8 cellular contexts compared by ENCODE assay signal in the genomic region with DNA sequence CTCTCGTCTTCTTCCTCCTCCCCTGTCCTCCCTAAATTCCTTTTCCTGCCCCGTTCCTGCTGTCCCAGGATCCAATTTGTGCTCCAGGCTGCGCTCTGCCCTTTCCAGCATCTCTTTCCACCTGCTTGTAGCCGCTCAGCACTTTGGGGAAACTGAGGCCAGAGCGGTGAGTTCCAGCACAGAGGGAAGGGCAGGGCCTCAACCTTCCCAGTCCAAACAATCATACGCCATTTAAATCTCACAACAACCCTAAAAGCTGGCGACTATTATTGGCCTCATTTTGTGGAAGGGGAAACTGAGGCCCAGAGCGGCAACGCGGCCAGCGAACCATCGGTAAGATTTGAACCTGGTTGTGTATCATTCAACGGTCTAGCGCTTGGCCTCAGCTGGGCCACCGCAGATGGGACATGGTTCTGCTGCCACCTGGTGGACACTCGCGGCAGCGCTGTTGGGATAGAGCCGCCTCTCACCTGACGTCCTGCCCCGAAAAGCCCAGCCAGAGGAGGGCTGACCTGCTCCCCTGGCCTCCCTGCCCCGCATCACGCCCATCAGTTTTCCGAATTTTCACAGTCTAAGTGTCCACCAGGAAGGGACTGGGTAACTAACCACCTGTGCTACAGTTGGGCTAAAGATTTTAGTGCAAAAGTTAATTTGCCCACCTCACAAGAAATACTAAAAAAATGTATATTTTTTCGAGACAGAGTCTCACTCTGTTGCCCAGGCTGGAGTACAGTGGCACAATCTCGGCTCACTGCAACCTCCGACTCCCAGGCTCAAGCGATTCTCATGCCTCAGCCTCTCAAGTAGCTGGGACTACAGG. TPM values are rescaled to one million over a fixed set of nuclear protein-coding genes. Genes with fewer than 3 reads are reported as not detected.
A peak's percentile ranks its signal among the peaks of the same experiment; 100 is the strongest.
DNase-seq lines count a peak whose midpoint lies in the region; ATAC-seq and TF ChIP-seq lines count a peak whose summit lies in the region.

No MANE protein-coding gene starts in this region.

- WGBS in tibial nerve, 2 donors: 14 to 15% methylated on average over 28 of the region's 28 CpGs

- DNase-seq in DND-41: peak; percentile 83
- DNase-seq in LNCaP clone FGC (ENCODE audit: low read depth): no peak
- peak; percentile 4 for DNase-seq in SIG-M5 (lab: John Stamatoyannopoulos, UW)
- DNase-seq in activated effector memory CD4-positive, alpha-beta T cell treated with Interleukin-2 at 50 U/mL for 16 hours: peak; percentile 82
- peak; percentile 45 for DNase-seq in foreskin melanocyte
- DNase-seq in osteocyte (ENCODE audit: extremely low spot score, unreplicated experiment): peak; percentile 95
- DNase-seq in tibial nerve (ENCODE audit: low spot score in 2 of 2): peak; percentile 77 to 93
- DNase-seq in amniotic stem cell (lab: John Stamatoyannopoulos, UW): no peak

- 0 out of 2 replicates have a peak overlapping the region, but pooled peaks have one; percentile 13 for H3K4me2 ChIP-seq in DND-41 (ENCODE audit: insufficient read depth, low read length)

- H3K27me3 Mint-ChIP-seq in osteocyte (ENCODE audit: unreplicated experiment): no peaks in the 10 kb centered on the region

- peaks cover 6% of the 10 kb centered on the region for H4K20me1 ChIP-seq in DND-41 (ENCODE audit: insufficient read depth, low read length)

- H3K9ac ChIP-seq in DND-41 (ENCODE audit: low read depth, low read length): no peak overlapping the region

- H3K4me1 ChIP-seq in DND-41 (ENCODE audit: insufficient read depth, low read length) (peaks cover 14% of the 10 kb centered on the region), tibial nerve (peaks cover 0 to 9% (median 1%) of the 10 kb centered on the region in 4 donors)

- H3K27ac ChIP-seq in DND-41 (ENCODE audit: low read length) (no peak overlapping the region), tibial nerve (no peak overlapping the region)

- peaks cover 10% of the 10 kb centered on the region for H3K79me2 ChIP-seq in DND-41 (ENCODE audit: insufficient read depth, low read length)

- ATAC-seq in DND-41 (ENCODE audit: insufficient read depth, low read depth): peak; percentile 33; the same call in 2 of the 3 replicates

- H3K9me3 ChIP-seq in DND-41 (ENCODE audit: insufficient read depth, low read length, severe bottlenecking) (no peaks in the 10 kb centered on the region), tibial nerve (no peaks in the 10 kb centered on the region)

- H3K27ac Mint-ChIP-seq in osteocyte (ENCODE audit: unreplicated experiment): no peak overlapping the region

- no peaks in the 10 kb centered on the region for H3K9me3 Mint-ChIP-seq in osteocyte (ENCODE audit: unreplicated experiment)

- TF ChIP-seq POLR2A in tibial nerve (IDR thresholded peaks at IDR 0.05): no peak

- TF ChIP-seq CTCF in DND-41 (IDR thresholded peaks at IDR 0.05; ENCODE audit: borderline replicate concordance, extremely low read depth, low read length, poor library complexity, severe bottlenecking): peak; percentile 99
- TF ChIP-seq CTCF in LNCaP clone FGC (IDR thresholded peaks at IDR 0.05; ENCODE audit: control insufficient read depth, extremely low read depth, insufficient read depth): peak; percentile 99
- peak; percentile 96 for TF ChIP-seq CTCF in osteocyte (IDR thresholded peaks at IDR 0.05)
- peak; percentile 93 to 97 (median 95) for TF ChIP-seq CTCF in tibial nerve (IDR thresholded peaks at IDR 0.05)

- TF ChIP-seq EP300 in tibial nerve (IDR thresholded peaks at IDR 0.05): no peak

- peaks cover 18% of the 10 kb centered on the region for H3K4me1 Mint-ChIP-seq in osteocyte (ENCODE audit: unreplicated experiment)

- H3K36me3 ChIP-seq in DND-41 (ENCODE audit: insufficient read depth, low read length) (peaks cover 6% of the 10 kb centered on the region), tibial nerve (no peaks in the 10 kb centered on the region)

- H2AFZ ChIP-seq in DND-41 (ENCODE audit: low read depth, low read length): peak overlapping the region; percentile 28; the same call in 1 of the 2 replicates

- H3K36me3 Mint-ChIP-seq in osteocyte (ENCODE audit: unreplicated experiment): no peaks in the 10 kb centered on the region

- H3K4me3 Mint-ChIP-seq in osteocyte (ENCODE audit: unreplicated experiment): no peak overlapping the region

- H3K27me3 ChIP-seq in DND-41 (ENCODE audit: insufficient read depth, low read length, poor library complexity) (no peaks in the 10 kb centered on the region), tibial nerve (no peaks in the 10 kb centered on the region)

- H3K4me3 ChIP-seq in DND-41 (ENCODE audit: low read depth in 1 of 2, low read length in 2 of 2) (no peak overlapping the region), LNCaP clone FGC (ENCODE audit: low read depth, low read length) (no peak overlapping the region), tibial nerve (no peak overlapping the region)

RNA-seq across cellular contexts. Expression of a gene that starts 4.2 kb away (rescaled TPM):
- 1,671 and 1,710 TPM in 2 replicates for total RNA-seq in osteocyte
- total RNA-seq in tibial nerve: 1,000 to 10,000 TPM; 1,544 to 1,849 (median 1,738) TPM

RNA-seq across cellular contexts. Expression of a gene that starts 7.8 kb away (rescaled TPM):
- total RNA-seq in osteocyte (1.6 and 1.8 TPM in 2 replicates), tibial nerve (10 to 100 TPM in 2 of 4 donors, 1 to 10 TPM in 2; 1.9 to 18.0 (median 8.3) TPM)

RNA-seq across cellular contexts. Expression of a gene that starts 16.2 kb away (rescaled TPM):
- total RNA-seq in osteocyte: not detected in 2 replicates
- not detected for total RNA-seq in tibial nerve

RNA-seq across cellular contexts. Expression of a gene that starts 34.2 kb away (rescaled TPM):
- total RNA-seq in osteocyte: not detected in 2 replicates
- total RNA-seq in tibial nerve: not detected

Comparison
In these comparisons a context has a peak if more than half of its experiments do, and no peak if none do; other contexts are left out.
1. DNase-seq: peak in DND-41 (single experiment), SIG-M5 (single experiment), activated effector memory CD4-positive, alpha-beta T cell treated with Interleukin-2 at 50 U/mL for 16 hours (single experiment), foreskin melanocyte (single experiment), osteocyte (single experiment) and tibial nerve (2 of 2); none in LNCaP clone FGC (single experiment) and amniotic stem cell (single experiment).
2. Peak in every context shown above with its lines, with median percentiles within 50 percentile points of each other: CTCF ChIP-seq.